Comparison of ENCODE assay signal across 13 cellular contexts in the genomic region with DNA sequence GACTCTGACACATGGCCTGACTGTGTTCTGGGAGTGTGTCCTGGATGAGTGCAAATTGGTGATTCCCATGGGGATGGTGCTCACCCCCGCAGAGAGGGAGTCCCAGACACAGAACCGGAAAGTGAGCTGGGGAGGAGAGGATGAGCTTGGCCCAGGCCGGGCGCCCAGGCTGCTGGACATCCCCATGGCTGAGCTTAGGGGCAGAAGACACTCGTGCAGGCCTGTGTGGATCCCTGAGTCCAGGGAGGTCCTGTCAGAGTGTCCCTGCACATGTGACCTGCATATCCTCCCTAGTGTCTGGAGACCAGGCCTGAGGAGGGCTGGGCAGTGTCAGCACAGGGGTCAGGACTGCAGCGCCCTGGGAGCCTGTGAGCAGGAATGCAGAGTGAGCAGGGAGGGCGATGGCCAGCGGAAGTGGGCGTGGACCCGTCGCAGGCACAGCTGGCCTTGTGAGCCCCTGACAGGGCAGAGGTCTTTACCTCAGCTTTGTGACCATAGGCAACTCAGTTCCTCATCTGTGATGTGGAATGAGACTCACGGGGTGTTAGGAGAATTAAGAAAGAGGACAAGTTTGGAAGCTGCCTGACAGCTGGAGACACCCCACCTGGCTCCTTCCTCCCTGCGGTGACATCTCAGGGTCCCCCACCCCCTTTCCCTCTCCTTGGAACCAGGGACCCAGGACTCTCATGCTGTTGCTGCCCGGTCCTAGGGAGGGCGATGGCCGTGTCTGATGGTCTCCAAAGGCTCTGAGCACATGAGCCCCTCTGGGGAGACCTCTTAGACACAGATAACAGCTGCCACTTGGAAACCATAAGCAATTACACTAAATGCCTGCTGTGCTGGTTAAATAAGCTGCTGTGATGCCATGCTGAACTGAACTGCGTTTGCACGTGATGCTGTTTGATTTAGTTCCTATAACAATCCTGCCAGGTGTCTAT.
A peak's percentile ranks its signal among the peaks of the same experiment; 100 is the strongest.
DNase-seq lines count a peak whose midpoint lies in the region; ATAC-seq and TF ChIP-seq lines count a peak whose summit lies in the region.
"Had no signal": no experiment of that assay in that cellular context is flagged by ENCODE, and none has a peak within 500 bp of the region (broad histone marks: within the 10 kb centered on the region; RNA-seq: fewer than 3 reads in every experiment).

No MANE protein-coding gene starts in this region.

- POLR2A ChIA-PET in Caco-2 (lab: Charles Lee) = no interaction called here

- no peaks in the 10 kb centered on the region for H3K36me3 ChIP-seq in Caco-2 (ENCODE audit: control insufficient read depth, insufficient read depth, low read length)
- H3K36me3 ChIP-seq in SJCRH30 = no peaks in the 10 kb centered on the region

- no peak for ATAC-seq in esophagus mucosa
- ATAC-seq: activated CD8-positive, alpha-beta T cell treated with anti-CD3 and anti-CD28 coated beads, Interleukin-2, amount 10 ng/mL, durations not matched to agents 7 days and 5 days had no signal

- DNase-seq in Caco-2 = peak; percentile 64 to 74
- DNase-seq in NCI-H1417 (lab: John Stamatoyannopoulos, UW) = peak; percentile 69 to 92 (median 72)
- peak; percentile 50 to 61 for DNase-seq in SJCRH30
- peak; percentile 76 for DNase-seq in mesenteric fat pad (ENCODE audit: low spot score)
- DNase-seq in stimulated activated CD4-positive, alpha-beta T cell treated with anti-CD3 and anti-CD28 coated beads, Interleukin-12 subunit alpha, Interleukin-12 subunit beta, amount 100 ng/mL, for 4 hours = no peak
- DNase-seq in epidermal melanocyte (ENCODE audit: insufficient read length, low spot score) = no peak
- DNase-seq in NCI-H526 (lab: John Stamatoyannopoulos, UW) = no peak
- DNase-seq: activated CD8-positive, alpha-beta T cell treated with anti-CD3 and anti-CD28 coated beads, Interleukin-2, amount 10 ng/mL, durations not matched to agents 7 days and 5 days; stimulated activated CD4-positive, alpha-beta T cell treated with anti-CD3 and anti-CD28 coated beads, Interleukin-15, amount 100 ng/mL, for 24 hours; T-helper 1 cell had no signal

- TF ChIP-seq CTCF in Caco-2 (IDR thresholded peaks at IDR 0.05; ENCODE audit: insufficient read depth in 1 of 2, low read depth in 1 of 2, low read length in 1 of 2, severe bottlenecking in 1 of 2, unreplicated experiment in 1 of 2) = no peak

- H3K4me3 Mint-ChIP-seq in Caco-2 (ENCODE audit: unreplicated experiment) = peak overlapping the region; percentile 27
- H3K4me3 Mint-ChIP-seq: activated CD8-positive, alpha-beta T cell treated with anti-CD3 and anti-CD28 coated beads, Interleukin-2, amount 10 ng/mL, durations not matched to agents 7 days and 5 days; nephron had no signal

- H3K9me3 ChIP-seq in Caco-2 (no peaks in the 10 kb centered on the region), SJCRH30 (replicated peaks) (no peaks in the 10 kb centered on the region)

- H3K4me1 Mint-ChIP-seq in Caco-2 (ENCODE audit: low read depth, unreplicated experiment) = peaks cover 21% of the 10 kb centered on the region

- H3K27ac Mint-ChIP-seq in Caco-2 (ENCODE audit: unreplicated experiment) = peak overlapping the region; percentile 59
- H3K27ac Mint-ChIP-seq: activated CD8-positive, alpha-beta T cell treated with anti-CD3 and anti-CD28 coated beads, Interleukin-2, amount 10 ng/mL, durations not matched to agents 7 days and 5 days had no signal

- CTCF ChIA-PET in Caco-2 (lab: Charles Lee) = no interaction called here

- H3K9me3 Mint-ChIP-seq in Caco-2 (ENCODE audit: unreplicated experiment) = no peaks in the 10 kb centered on the region
- H3K9me3 Mint-ChIP-seq: nephron had no signal

- no peaks in the 10 kb centered on the region for H3K27me3 Mint-ChIP-seq in Caco-2 (ENCODE audit: insufficient read depth, unreplicated experiment)

- no peaks in the 10 kb centered on the region for H3K36me3 Mint-ChIP-seq in Caco-2 (ENCODE audit: insufficient read depth, unreplicated experiment)

- intact Hi-C loops in Caco-2 (cut with micrococcal nuclease; ENCODE audit: unreplicated experiment) = no loop called here

- no peaks in the 10 kb centered on the region for H3K27me3 ChIP-seq in Caco-2 (replicated peaks; ENCODE audit: control insufficient read depth, insufficient read depth, low read length)
- H3K27me3 ChIP-seq in SJCRH30 = no peaks in the 10 kb centered on the region

- H3K4me3 ChIP-seq in Caco-2 (ENCODE audit: low read depth, low read length) (no peak overlapping the region), SJCRH30 (no peak overlapping the region)

- peaks cover 39% of the 10 kb centered on the region for H3K4me1 ChIP-seq in Caco-2
- H3K4me1 ChIP-seq in SJCRH30 = peaks cover 31% of the 10 kb centered on the region

- BruUV-seq in Caco-2 (replicated peaks; lab: Mats Ljungman, UMichigan) = no TSS peak

- H3K27ac ChIP-seq in SJCRH30 = peak overlapping the region; percentile 65
- H3K27ac ChIP-seq: C4-2B had no signal

Comparison
In these comparisons a context has a peak if more than half of its experiments do, and no peak if none do; other contexts are left out.
1. DNase-seq: peak in Caco-2 (2 of 2), NCI-H1417 (3 of 3), SJCRH30 (2 of 2) and mesenteric fat pad (single experiment); none in stimulated activated CD4-positive, alpha-beta T cell treated with anti-CD3 and anti-CD28 coated beads, Interleukin-12 subunit alpha, Interleukin-12 subunit beta, amount 100 ng/mL, for 4 hours (single experiment), epidermal melanocyte (single experiment) and NCI-H526 (0 of 2).